In genomic region chr16:69182730-69183416, GRCh38 we compare ENCODE assay signal across 10 cellular contexts. TPM values are rescaled to one million over a fixed set of nuclear protein-coding genes. Genes with fewer than 3 reads are reported as not detected.
DNase-seq lines count a peak whose midpoint lies in the region; TF ChIP-seq lines count a peak whose summit lies in the region.
"Had no signal": no experiment of that assay in that cellular context is flagged by ENCODE, and none has a peak within 500 bp of the region (broad histone marks: within the 10 kb centered on the region; RNA-seq: fewer than 3 reads in every experiment).

No MANE protein-coding gene starts in this region.

- H3K27ac ChIP-seq in esophagus squamous epithelium (peak overlapping the region; percentile 1 to 36 (median 30)), thyroid gland (peak overlapping the region; percentile 64 to 72 (median 69))

- DNase-seq in NCI-H524 (lab: John Stamatoyannopoulos, UW): peak; percentile 24 to 72
- no peak for DNase-seq in NCI-H524 treated with DMSO at 0.1 percent for 48 hours (lab: John Stamatoyannopoulos, UW)
- peak; percentile 51 for DNase-seq in NCI-H69 (lab: John Stamatoyannopoulos, UW)
- DNase-seq in esophagus squamous epithelium (lab: John Stamatoyannopoulos, UW): no peak
- DNase-seq in thyroid gland: peak; percentile 92 to 94
- no peak for DNase-seq in T-helper 2 cell
- no peak for DNase-seq in stimulated activated CD4-positive, alpha-beta T cell treated with anti-CD3 and anti-CD28 coated beads, Interleukin-4, amount 100 ng/mL, for 24 hours
- no peak for DNase-seq in HPDE6-E6E7 (ENCODE audit: extremely low spot score)
- DNase-seq: activated naive CD8-positive, alpha-beta T cell treated with anti-CD3 and anti-CD28 coated beads, Interleukin-2, amount 10 ng/mL, durations not matched to agents 7 days and 5 days; DMS53 had no signal

- TF ChIP-seq CTCF in esophagus squamous epithelium (IDR thresholded peaks at IDR 0.05) (no peak), thyroid gland (IDR thresholded peaks at IDR 0.05) (no peak)

- TF ChIP-seq POLR2A in esophagus squamous epithelium (IDR thresholded peaks at IDR 0.05) (no peak), thyroid gland (IDR thresholded peaks at IDR 0.05) (no peak)

- intact Hi-C loops in esophagus squamous epithelium (cut with DNase I): no loop called here
- intact Hi-C loops in thyroid gland (cut with DNase I): no loop called here

- no peaks in the 10 kb centered on the region for H3K9me3 ChIP-seq in esophagus squamous epithelium
- no peaks in the 10 kb centered on the region for H3K9me3 ChIP-seq in thyroid gland

- H3K4me1 ChIP-seq in esophagus squamous epithelium (peaks cover 28 to 80% (median 39%) of the 10 kb centered on the region in 3 donors), thyroid gland (peaks cover 38 to 46% of the 10 kb centered on the region in 2 donors)

- WGBS in esophagus squamous epithelium, 2 donors: 30 to 31% methylated on average over 10 of the region's 10 CpGs
- WGBS in thyroid gland, 2 donors: 20 to 21% methylated on average over 10 of the region's 10 CpGs

- H3K4me3 ChIP-seq in esophagus squamous epithelium: no peak overlapping the region
- H3K4me3 ChIP-seq in thyroid gland (replicated peaks in 1 of 3): no peak overlapping the region

- H3K36me3 ChIP-seq in esophagus squamous epithelium (no peaks in the 10 kb centered on the region), thyroid gland (no peaks in the 10 kb centered on the region)

- H3K27me3 ChIP-seq in esophagus squamous epithelium: no peaks in the 10 kb centered on the region
- no peaks in the 10 kb centered on the region for H3K27me3 ChIP-seq in thyroid gland

RNA-seq across cellular contexts. Expression of gene SNTB2, which starts 4.1 kb away (rescaled TPM):
- total RNA-seq in esophagus squamous epithelium (10 to 100 TPM; 25.5 to 49.6 (median 25.9) TPM), thyroid gland (10 to 100 TPM; 58.0 to 99.5 (median 96.7) TPM)

RNA-seq across cellular contexts. Expression of gene UTP4, which starts 50.4 kb away (rescaled TPM):
- total RNA-seq in esophagus squamous epithelium: 10 to 100 TPM; 18.3 to 42.2 (median 28.6) TPM
- 10 to 100 TPM; 22.4 to 33.1 (median 24.1) TPM for total RNA-seq in thyroid gland

RNA-seq across cellular contexts. Expression of gene CHTF8, which starts 50.5 kb away (rescaled TPM):
- total RNA-seq in esophagus squamous epithelium (10 to 100 TPM; 51.2 to 83.4 (median 63.4) TPM), thyroid gland (100 to 1,000 TPM in 3 of 4 donors, 10 to 100 TPM in 1; 95.8 to 124 (median 104) TPM)

Comparison
In these comparisons a context has a peak if more than half of its experiments do, and no peak if none do; other contexts are left out.
1. DNase-seq: peak in NCI-H524 (2 of 2), NCI-H69 (single experiment) and thyroid gland (2 of 2); none in NCI-H524 treated with DMSO at 0.1 percent for 48 hours (single experiment), esophagus squamous epithelium (single experiment), T-helper 2 cell (0 of 5), stimulated activated CD4-positive, alpha-beta T cell treated with anti-CD3 and anti-CD28 coated beads, Interleukin-4, amount 100 ng/mL, for 24 hours (single experiment) and HPDE6-E6E7 (single experiment).